ENCODE assay signal across 1 cellular context in the genomic region with DNA sequence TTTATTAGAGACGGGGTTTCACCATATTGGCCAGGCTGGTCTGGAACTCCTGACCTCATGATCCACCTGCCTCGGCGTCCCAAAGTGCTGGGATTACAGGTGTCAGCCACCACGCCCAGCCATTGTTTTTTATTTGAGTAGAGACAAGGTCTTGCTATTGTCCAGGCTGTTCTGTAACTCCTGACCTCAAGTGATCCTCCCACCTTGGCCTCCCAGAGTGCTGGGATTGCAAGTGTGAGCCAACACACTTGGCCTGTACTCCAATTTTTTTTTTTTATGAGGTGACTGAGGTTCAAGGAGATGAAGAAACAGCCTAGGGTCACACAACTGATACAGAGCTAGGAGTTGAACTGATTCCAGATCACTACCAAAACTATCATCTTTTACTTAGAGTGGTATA. TPM values are rescaled to one million over a fixed set of nuclear protein-coding genes. Genes with fewer than 3 reads are reported as not detected.
"Had no signal": no experiment of that assay in that cellular context is flagged by ENCODE, and none has a peak within 500 bp of the region (broad histone marks: within the 10 kb centered on the region; RNA-seq: fewer than 3 reads in every experiment).

No MANE protein-coding gene starts in this region.

RNA-seq across cellular contexts. Expression of a gene that starts 41.4 kb away (rescaled TPM):
- total RNA-seq: SK-MEL-5 had no signal
